ENCODE assay signal across 8 cellular contexts in the genomic region with DNA sequence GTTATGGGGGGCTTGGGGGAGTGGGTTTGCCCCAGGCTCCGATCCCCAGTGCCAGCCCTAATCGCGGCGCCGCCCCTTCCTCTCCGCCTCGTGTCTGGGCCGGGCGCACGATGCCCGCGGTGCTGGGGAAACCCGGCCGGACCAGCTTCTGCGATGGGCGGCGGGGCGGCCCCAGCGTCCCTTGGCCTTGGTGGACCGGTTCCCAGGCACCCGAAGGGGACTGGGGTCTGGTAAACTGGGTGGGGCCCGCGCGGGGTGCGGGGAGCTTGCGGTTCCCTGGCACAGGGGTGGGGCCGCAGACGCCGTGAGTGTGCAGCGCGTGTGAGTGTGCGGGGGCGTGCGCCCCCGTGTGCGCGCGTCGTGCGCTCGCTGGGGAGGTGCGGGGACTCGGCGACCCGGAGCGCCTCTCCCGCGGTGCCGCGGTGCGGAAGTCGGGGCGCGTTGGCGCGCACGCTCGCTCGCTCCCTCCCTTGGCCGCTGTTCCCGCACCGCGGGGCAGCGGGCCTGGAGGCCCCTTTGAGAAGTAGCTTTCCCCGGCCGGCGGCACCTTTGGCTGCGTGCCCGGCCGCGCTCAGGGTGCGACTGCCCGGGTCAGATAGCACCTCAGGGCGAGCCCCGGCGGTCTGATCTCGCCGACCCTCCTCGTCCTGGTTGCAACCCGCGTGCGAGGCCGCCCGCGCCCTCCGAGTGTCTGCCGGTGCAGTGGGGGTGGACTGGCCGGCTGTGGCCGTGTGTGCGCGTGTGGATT. TPM values are rescaled to one million over a fixed set of nuclear protein-coding genes. Genes with fewer than 3 reads are reported as not detected.
A peak's percentile ranks its signal among the peaks of the same experiment; 100 is the strongest.
DNase-seq lines count a peak whose midpoint lies in the region; ATAC-seq and TF ChIP-seq lines count a peak whose summit lies in the region.

No MANE protein-coding gene starts in this region.

- H3K4me1 Mint-ChIP-seq in Calu3 (ENCODE audit: low read depth, unreplicated experiment), result peaks cover 32% of the 10 kb centered on the region

- no peaks in the 10 kb centered on the region for H3K27me3 Mint-ChIP-seq in Calu3 (ENCODE audit: unreplicated experiment)

- TF ChIP-seq CTCF in Calu3 (IDR thresholded peaks at IDR 0.05; ENCODE audit: unreplicated experiment) (no peak), GM20000 (IDR thresholded peaks at IDR 0.05; ENCODE audit: extremely low read depth, missing control alignments) (no peak), HL-60 (IDR thresholded peaks at IDR 0.05; ENCODE audit: insufficient read depth, low read length) (no peak), gastroesophageal sphincter (IDR thresholded peaks at IDR 0.05) (peak in 1 of 4 experiments; percentile 33), omental fat pad (IDR thresholded peaks at IDR 0.05) (no peak), testis (IDR thresholded peaks at IDR 0.05) (no peak)

- ATAC-seq in gastroesophageal sphincter (peak; percentile 33), omental fat pad (ENCODE audit: low FRiP score) (peak; percentile 75)

- H3K27ac Mint-ChIP-seq in Calu3 (ENCODE audit: unreplicated experiment), result peak overlapping the region; percentile 79

- H3K27me3 ChIP-seq in HL-60 (ENCODE audit: insufficient read depth, poor library complexity, severe bottlenecking) (no peaks in the 10 kb centered on the region), gastroesophageal sphincter (no peaks in the 10 kb centered on the region), testis (no peaks in the 10 kb centered on the region)

- H3K36me3 Mint-ChIP-seq in Calu3 (ENCODE audit: insufficient read depth, unreplicated experiment), result peaks cover 23% of the 10 kb centered on the region

- H3K4me1 ChIP-seq in gastroesophageal sphincter (peaks cover 0 to 35% (median 0%) of the 10 kb centered on the region in 3 donors), testis (peaks cover 27% of the 10 kb centered on the region)

- intact Hi-C loops in Calu3 (cut with micrococcal nuclease; ENCODE audit: unreplicated experiment), result no loop called here
- intact Hi-C loops in testis (cut with DNase I; ENCODE audit: low total_unique reads), result no loop called here

- no peak for TF ChIP-seq EP300 in gastroesophageal sphincter (IDR thresholded peaks at IDR 0.05)

- H3K27ac ChIP-seq in HL-60 (replicated peaks) (peak overlapping the region; percentile 91), gastroesophageal sphincter (peak overlapping the region; percentile 37 to 89 (median 89)), testis (peak overlapping the region; percentile 81 to 82)

- H3K9me3 ChIP-seq in gastroesophageal sphincter, result no peaks in the 10 kb centered on the region
- no peaks in the 10 kb centered on the region for H3K9me3 ChIP-seq in testis

- peak overlapping the region; percentile 94 for H3K4me3 Mint-ChIP-seq in Calu3 (ENCODE audit: low read depth, unreplicated experiment)

- no TSS peak for BruUV-seq in Calu3 (replicated peaks; lab: Mats Ljungman, UMichigan)

- CTCF ChIA-PET in Calu3 (lab: Charles Lee), result interaction anchor here (0.6 to 3.2 kb wide), 10 partner anchors 13 to 1300 kb away, joined by 3 to 21 read pairs (median 5); no protein-coding TSS in a partner anchor

- H3K9me3 Mint-ChIP-seq in Calu3 (ENCODE audit: low read depth, unreplicated experiment), result no peaks in the 10 kb centered on the region

- TF ChIP-seq POLR2A in gastroesophageal sphincter (IDR thresholded peaks at IDR 0.05) (no peak), testis (IDR thresholded peaks at IDR 0.05) (no peak)

- no CpG with 5 or more reads among the region's 91 CpGs for WGBS in gastroesophageal sphincter (ENCODE audit: low coverage in 1 of 2), 2 donors
- 0% methylated on average over 20 of the region's 91 CpGs; no CpG with 5 or more reads in 1 of the 2 donors for WGBS in testis, 2 donors

- DNase-seq in Calu3, result peak; percentile 78
- peak; percentile 64 for DNase-seq in GM20000 (ENCODE audit: low spot score)
- DNase-seq in HL-60 (ENCODE audit: low read depth in 1 of 2, low spot score in 1 of 2), result peak in 1 of 2 experiments; percentile 40
- DNase-seq in RPMI8226, result peak; percentile 86
- peak; percentile 87 for DNase-seq in activated effector memory CD4-positive, alpha-beta T cell treated with anti-CD3 and anti-CD28 coated beads, Interleukin-2, amount 50 U/mL, for 16 hours
- peak; percentile 37 for DNase-seq in omental fat pad (ENCODE audit: low spot score)
- peak; percentile 54 for DNase-seq in testis

- H3K4me3 ChIP-seq in HL-60 (replicated peaks; ENCODE audit: insufficient read depth, low read length) (peak overlapping the region; percentile 70), gastroesophageal sphincter (peak overlapping the region; percentile 78 to 94), testis (peak overlapping the region; percentile 89 to 95)

- H3K36me3 ChIP-seq in gastroesophageal sphincter, result no peaks in the 10 kb centered on the region
- H3K36me3 ChIP-seq in testis (ENCODE audit: low read depth, missing control alignments), result no peaks in the 10 kb centered on the region

RNA-seq across cellular contexts. Expression of gene MACIR, which starts 0.6 kb away (rescaled TPM):
- 24.5 and 25.2 TPM in 2 replicates for total RNA-seq in Calu3 (2022)
- 10 to 100 TPM in 2 of 4 donors, 1 to 10 TPM in 2; 3.9 to 12.2 (median 8.0) TPM for total RNA-seq in gastroesophageal sphincter
- total RNA-seq in omental fat pad, result 10 to 100 TPM; 18.6 to 50.6 (median 23.3) TPM
- 10 to 100 TPM; 18.4 to 21.6 TPM for total RNA-seq in testis
- 12.8 TPM for polyA plus RNA-seq in testis (ENCODE audit: insufficient read depth, low read depth, low replicate concordance)
